ENCODE assay signal across 21 cellular contexts in the genomic region with DNA sequence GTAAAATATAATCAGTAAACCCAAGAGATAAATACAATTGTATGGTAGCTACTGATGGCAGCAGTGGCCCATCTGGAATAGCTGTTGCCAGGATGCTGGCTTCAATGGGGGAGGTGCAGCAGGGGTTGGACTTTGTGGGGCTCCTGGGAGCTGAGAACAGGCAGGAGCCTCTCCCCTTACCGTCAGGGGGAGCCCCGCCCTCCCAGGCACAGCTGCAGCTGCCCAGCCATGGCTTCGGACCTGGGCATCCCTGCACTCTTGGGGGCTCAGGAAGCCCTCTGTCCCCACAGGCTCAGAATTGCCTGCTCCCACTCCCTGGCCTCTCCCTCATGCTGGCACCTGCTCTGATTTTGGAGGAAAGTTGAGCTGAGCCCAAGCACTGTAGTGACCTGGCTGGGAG.
"Had no signal": no experiment of that assay in that cellular context is flagged by ENCODE, and none has a peak within 500 bp of the region (broad histone marks: within the 10 kb centered on the region; RNA-seq: fewer than 3 reads in every experiment).

No MANE protein-coding gene starts in this region.

- H3K4me3 Mint-ChIP-seq: naive thymus-derived CD4-positive, alpha-beta T cell had no signal

- H3K36me3 ChIP-seq: heart left ventricle, pancreas, tibial artery, upper lobe of right lung had no signal

- H3K4me1 Mint-ChIP-seq: naive thymus-derived CD4-positive, alpha-beta T cell had no signal

- H3K4me1 ChIP-seq: heart left ventricle, pancreas, upper lobe of right lung had no signal

- H3K27me3 ChIP-seq: dorsolateral prefrontal cortex, heart left ventricle, pancreas, tibial artery, upper lobe of right lung had no signal

- H3K9me3 ChIP-seq: heart left ventricle, pancreas, tibial artery, upper lobe of right lung had no signal

- ATAC-seq: heart left ventricle; left cardiac atrium; left ventricle myocardium superior; naive thymus-derived CD4-positive, alpha-beta T cell; pancreas; stimulated activated naive CD8-positive, alpha-beta T cell treated with anti-CD3 and anti-CD28 coated beads, Interleukin-15, Interleukin-2, amounts not matched to agents 100 U/mL and 50 U/mL, for 24 hours had no signal

- H3K36me3 Mint-ChIP-seq: naive thymus-derived CD4-positive, alpha-beta T cell had no signal

- H3K27me3 Mint-ChIP-seq: naive thymus-derived CD4-positive, alpha-beta T cell; progenitor cell of endocrine pancreas had no signal

- H3K27ac ChIP-seq: dorsolateral prefrontal cortex, heart left ventricle, pancreas, tibial artery, upper lobe of right lung had no signal

- DNase-seq: caudate nucleus; cortex of kidney; dorsolateral prefrontal cortex; effector CD8-positive, alpha-beta T cell; foreskin melanocyte; hippocampal formation; kidney; left cardiac atrium; left ventricle myocardium superior; naive thymus-derived CD4-positive, alpha-beta T cell; nucleus accumbens; right cardiac atrium; stimulated activated CD4-positive, alpha-beta T cell treated with anti-CD3 and anti-CD28 coated beads, Interleukin-2, amount 100 ng/mL, for 48 hours; stimulated activated naive CD8-positive, alpha-beta T cell treated with anti-CD3 and anti-CD28 coated beads, Interleukin-15, Interleukin-2, amounts not matched to agents 100 U/mL and 50 U/mL, for 24 hours; tibial artery; upper lobe of right lung had no signal

- H3K27ac Mint-ChIP-seq: naive thymus-derived CD4-positive, alpha-beta T cell; progenitor cell of endocrine pancreas had no signal

- H3K4me2 ChIP-seq: smooth muscle cell had no signal

- H3K4me3 ChIP-seq: dorsolateral prefrontal cortex, heart left ventricle, lung, pancreas, smooth muscle cell, tibial artery, upper lobe of right lung had no signal
